In the genomic region with DNA sequence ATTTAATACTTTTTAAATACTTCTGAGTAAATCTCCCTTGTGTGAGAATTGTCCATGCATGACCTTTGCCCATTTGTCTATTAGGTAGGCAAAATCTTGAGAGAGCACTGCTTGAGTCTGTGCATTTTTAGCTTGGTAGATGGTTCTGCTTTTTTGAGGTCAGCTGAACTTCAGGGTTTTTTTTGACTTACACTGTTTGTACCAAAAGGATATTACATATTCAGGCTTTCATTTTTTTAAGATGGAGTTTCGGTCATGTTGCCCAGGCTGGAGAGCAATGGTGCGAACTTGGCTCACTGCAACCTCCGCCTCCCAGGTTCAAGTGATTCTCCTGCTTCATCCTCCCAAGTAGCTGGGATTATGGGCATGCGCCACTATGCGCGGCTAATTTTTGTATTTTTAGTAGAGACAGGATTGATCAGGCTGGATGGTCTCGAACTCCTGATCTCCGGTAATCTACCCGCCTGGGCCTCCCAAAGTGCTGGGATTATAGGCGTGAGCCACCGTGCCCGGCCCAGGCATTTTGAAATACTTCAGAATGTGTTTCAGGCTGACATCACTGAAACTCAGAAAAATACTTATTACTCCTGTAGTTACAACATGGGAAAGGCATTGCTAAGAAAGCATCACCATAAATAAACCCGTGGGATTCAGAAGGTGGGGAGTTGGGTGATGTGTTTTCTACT, we compare ENCODE assay signal across 9 cellular contexts.
DNase-seq lines count a peak whose midpoint lies in the region; ATAC-seq, FAIRE-seq and TF ChIP-seq lines count a peak whose summit lies in the region.
"Had no signal": no experiment of that assay in that cellular context is flagged by ENCODE, and none has a peak within 500 bp of the region (broad histone marks: within the 10 kb centered on the region; RNA-seq: fewer than 3 reads in every experiment).

No MANE protein-coding gene starts in this region.

- H3K27me3 ChIP-seq in tibial artery: no peaks in the 10 kb centered on the region

- no peak for FAIRE-seq in H54 (lab: Jason Lieb, UNC)

- TF ChIP-seq POLR2A in H54 (IDR thresholded peaks at IDR 0.05; ENCODE audit: low read depth, low read length): no peak

- peaks cover 0 to 99% (median 60%) of the 10 kb centered on the region in 4 donors for H3K4me1 ChIP-seq in tibial artery

- H3K4me3 Mint-ChIP-seq in activated naive CD8-positive, alpha-beta T cell: no peak overlapping the region
- H3K4me3 Mint-ChIP-seq: activated naive CD8-positive, alpha-beta T cell treated with anti-CD3 and anti-CD28 coated beads, Interleukin-2, amount 10 ng/mL, durations not matched to agents 7 days and 5 days had no signal

- H3K9me3 ChIP-seq in tibial artery: no peaks in the 10 kb centered on the region

- peak overlapping the region; percentile 80 to 88 for H3K27ac ChIP-seq in tibial artery

- peak overlapping the region; percentile 47 for H3K27ac Mint-ChIP-seq in activated naive CD8-positive, alpha-beta T cell
- H3K27ac Mint-ChIP-seq: activated naive CD8-positive, alpha-beta T cell treated with anti-CD3 and anti-CD28 coated beads, Interleukin-2, amount 10 ng/mL, durations not matched to agents 7 days and 5 days had no signal

- peak; percentile 75 for ATAC-seq in GM19023 (IDR thresholded peaks at IDR 0.05; ENCODE audit: unreplicated experiment)
- ATAC-seq in HG03095 (IDR thresholded peaks at IDR 0.05; ENCODE audit: unreplicated experiment): peak; percentile 59

- peaks cover 77% of the 10 kb centered on the region for H3K4me1 Mint-ChIP-seq in activated naive CD8-positive, alpha-beta T cell (ENCODE audit: low read depth)

- H3K36me3 ChIP-seq in tibial artery: no peaks in the 10 kb centered on the region

- peaks cover 5% of the 10 kb centered on the region for H3K36me3 Mint-ChIP-seq in activated naive CD8-positive, alpha-beta T cell

- peak; percentile 48 for DNase-seq in AG08396 (ENCODE audit: low spot score)
- DNase-seq in tibial artery: peak in 1 of 2 donors; percentile 76
- DNase-seq in H54 (ENCODE audit: insufficient read length, low spot score): no peak
- no peak for DNase-seq in RKO (ENCODE audit: low spot score)
- DNase-seq in activated gamma-delta T cell (lab: John Stamatoyannopoulos, UW): no peak
- DNase-seq: activated naive CD8-positive, alpha-beta T cell treated with anti-CD3 and anti-CD28 coated beads, Interleukin-2, amount 10 ng/mL, durations not matched to agents 7 days and 5 days had no signal

- intact Hi-C loops in tibial artery (cut with DNase I; ENCODE audit: low total_unique reads): no loop called here

- no peak for TF ChIP-seq CTCF in tibial artery (IDR thresholded peaks at IDR 0.05)

- H3K27me3 Mint-ChIP-seq in activated naive CD8-positive, alpha-beta T cell: no peaks in the 10 kb centered on the region
- H3K27me3 Mint-ChIP-seq: activated naive CD8-positive, alpha-beta T cell treated with anti-CD3 and anti-CD28 coated beads, Interleukin-2, amount 10 ng/mL, durations not matched to agents 7 days and 5 days had no signal

- no peak overlapping the region for H3K4me3 ChIP-seq in tibial artery

- H3K9me3 Mint-ChIP-seq in activated naive CD8-positive, alpha-beta T cell (ENCODE audit: low read depth): no peaks in the 10 kb centered on the region
- H3K9me3 Mint-ChIP-seq: activated naive CD8-positive, alpha-beta T cell treated with anti-CD3 and anti-CD28 coated beads, Interleukin-2, amount 10 ng/mL, durations not matched to agents 7 days and 5 days had no signal
